In the genomic region with DNA sequence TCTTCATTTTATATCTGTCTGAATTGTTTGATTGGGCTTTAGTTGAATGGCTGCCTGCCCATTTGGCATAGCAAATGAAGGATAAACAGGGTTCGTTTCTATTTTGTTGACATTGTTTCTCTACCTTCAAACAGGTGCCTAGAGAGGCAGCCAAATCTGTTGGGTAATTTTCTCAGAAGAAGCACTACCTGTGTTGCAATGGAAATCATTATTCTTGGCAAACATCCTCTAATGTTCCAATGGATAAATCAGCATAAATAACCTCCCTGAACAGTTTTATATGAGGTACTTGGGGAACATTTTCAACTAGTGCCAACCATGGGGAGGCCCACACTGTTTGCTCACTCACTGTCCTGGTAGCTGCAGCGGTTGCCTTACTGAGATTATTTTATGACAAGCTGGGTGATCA, we compare ENCODE assay signal across 16 cellular contexts.
DNase-seq lines count a peak whose midpoint lies in the region; ATAC-seq and TF ChIP-seq lines count a peak whose summit lies in the region.
"Had no signal": no experiment of that assay in that cellular context is flagged by ENCODE, and none has a peak within 500 bp of the region (broad histone marks: within the 10 kb centered on the region; RNA-seq: fewer than 3 reads in every experiment).

No MANE protein-coding gene starts in this region.

- H3K4me1 ChIP-seq in thyroid gland (peaks cover 18 to 21% of the 10 kb centered on the region in 2 donors), upper lobe of left lung (no peaks in the 10 kb centered on the region), heart right ventricle (no peaks in the 10 kb centered on the region)

- no peak for TF ChIP-seq CTCF in thyroid gland (IDR thresholded peaks at IDR 0.05)
- no peak for TF ChIP-seq CTCF in upper lobe of left lung (IDR thresholded peaks at IDR 0.05)
- no peak for TF ChIP-seq CTCF in heart right ventricle (IDR thresholded peaks at IDR 0.05)

- H3K9me3 ChIP-seq in thyroid gland = no peaks in the 10 kb centered on the region
- H3K9me3 ChIP-seq in upper lobe of left lung = no peaks in the 10 kb centered on the region
- H3K9me3 ChIP-seq in heart right ventricle = no peaks in the 10 kb centered on the region

- TF ChIP-seq POLR2A in thyroid gland (IDR thresholded peaks at IDR 0.05) = no peak
- TF ChIP-seq POLR2A in upper lobe of left lung (IDR thresholded peaks at IDR 0.05) = no peak

- no peaks in the 10 kb centered on the region for H3K27me3 ChIP-seq in thyroid gland
- H3K27me3 ChIP-seq in upper lobe of left lung = no peaks in the 10 kb centered on the region
- H3K27me3 ChIP-seq in heart right ventricle = peaks cover 0 to 15% (median 0%) of the 10 kb centered on the region in 7 donors

- intact Hi-C loops in thyroid gland (cut with DNase I) (no loop called here), heart right ventricle (cut with DNase I) (no loop called here)

- WGBS in thyroid gland, 2 donors = 42 to 63% methylated on average over 2 of the region's 2 CpGs
- WGBS in upper lobe of left lung, 2 donors = 60 to 66% methylated on average over 2 of the region's 2 CpGs
- WGBS in heart right ventricle, 2 donors = 62 to 70% methylated on average over 2 of the region's 2 CpGs

- no peak for ATAC-seq in upper lobe of left lung (ENCODE audit: low FRiP score in 2 of 2)
- no peak for ATAC-seq in heart right ventricle
- ATAC-seq in HG03521 (IDR thresholded peaks at IDR 0.05; ENCODE audit: unreplicated experiment) = no peak

- no peak overlapping the region for H3K4me3 ChIP-seq in thyroid gland (replicated peaks in 1 of 3)
- H3K4me3 ChIP-seq in upper lobe of left lung = no peak overlapping the region
- H3K4me3 ChIP-seq in heart right ventricle = no peak overlapping the region

- peak overlapping the region in 1 of 3 donors; percentile 56 for H3K27ac ChIP-seq in thyroid gland
- no peak overlapping the region for H3K27ac ChIP-seq in upper lobe of left lung
- H3K27ac ChIP-seq in heart right ventricle = no peak overlapping the region

- H3K36me3 ChIP-seq in thyroid gland = no peaks in the 10 kb centered on the region
- no peaks in the 10 kb centered on the region for H3K36me3 ChIP-seq in upper lobe of left lung
- H3K36me3 ChIP-seq in heart right ventricle = no peaks in the 10 kb centered on the region

- TF ChIP-seq EP300 in upper lobe of left lung (IDR thresholded peaks at IDR 0.05) = no peak

- DNase-seq in DMS79 (lab: John Stamatoyannopoulos, UW) = peak; percentile 40
- peak; percentile 59 for DNase-seq in NCI-H69 (lab: John Stamatoyannopoulos, UW)
- DNase-seq in kidney glomerular epithelial cell (lab: John Stamatoyannopoulos, UW) = peak; percentile 50
- peak; percentile 5 to 33 for DNase-seq in thyroid gland
- no peak for DNase-seq in upper lobe of left lung
- DNase-seq in heart right ventricle = no peak
- DNase-seq: CD4-positive, alpha-beta T cell; GF-D8; GOT3; KG1; NCI-H1048; NCI-H2081 treated with DMSO at 0.1 percent for 48 hours; NCI-H524 treated with DMSO at 0.1 percent for 48 hours; OCI-M1; RPMI8226 had no signal

Comparison
In these comparisons a context has a peak if more than half of its experiments do, and no peak if none do; other contexts are left out.
1. DNase-seq: peak in DMS79 (single experiment), NCI-H69 (single experiment), kidney glomerular epithelial cell (single experiment) and thyroid gland (2 of 2); none in upper lobe of left lung (0 of 2) and heart right ventricle (0 of 2).